Comparison of ENCODE assay signal across 1 cellular context in the genomic region with DNA sequence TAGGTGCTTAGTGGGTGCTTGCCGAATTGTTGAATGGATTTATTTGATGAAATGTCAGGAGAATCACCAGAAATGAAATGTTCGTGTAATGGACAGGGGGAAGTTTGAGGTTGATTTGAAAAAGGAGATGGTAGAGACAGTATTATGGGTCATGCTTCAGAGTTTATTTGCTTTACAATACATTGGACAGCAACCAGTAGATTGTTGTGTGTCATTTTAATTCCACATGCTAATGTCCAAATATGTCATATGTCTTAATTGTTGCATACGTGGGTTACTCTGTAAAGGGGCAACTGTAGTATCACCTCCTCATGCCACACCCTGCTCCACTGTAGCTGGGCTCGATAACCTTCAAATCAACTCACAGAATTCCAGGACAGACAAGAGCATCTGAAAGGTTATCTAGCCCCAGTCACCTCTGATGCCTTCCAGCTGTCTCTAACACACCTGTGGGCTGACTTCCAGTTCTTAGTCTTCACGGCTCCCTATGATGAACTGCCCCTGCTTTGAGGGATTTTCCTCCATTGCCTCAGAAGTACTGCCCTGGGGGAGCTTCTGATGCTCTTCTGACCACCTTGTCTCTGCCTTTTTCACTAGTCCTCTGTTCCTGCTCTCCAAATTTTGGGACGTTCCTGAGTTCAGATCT.
TF ChIP-seq lines count a peak whose summit lies in the region.

No MANE protein-coding gene starts in this region.

TF ChIP-seq in SK-N-SH treated with all-trans-retinoic acid at 6 μM for 48 hours, 23 proteins besides CTCF, POLR2A, EP300 and RAD21 (continued from another document):
- TF ChIP-seq, protein P1, sequence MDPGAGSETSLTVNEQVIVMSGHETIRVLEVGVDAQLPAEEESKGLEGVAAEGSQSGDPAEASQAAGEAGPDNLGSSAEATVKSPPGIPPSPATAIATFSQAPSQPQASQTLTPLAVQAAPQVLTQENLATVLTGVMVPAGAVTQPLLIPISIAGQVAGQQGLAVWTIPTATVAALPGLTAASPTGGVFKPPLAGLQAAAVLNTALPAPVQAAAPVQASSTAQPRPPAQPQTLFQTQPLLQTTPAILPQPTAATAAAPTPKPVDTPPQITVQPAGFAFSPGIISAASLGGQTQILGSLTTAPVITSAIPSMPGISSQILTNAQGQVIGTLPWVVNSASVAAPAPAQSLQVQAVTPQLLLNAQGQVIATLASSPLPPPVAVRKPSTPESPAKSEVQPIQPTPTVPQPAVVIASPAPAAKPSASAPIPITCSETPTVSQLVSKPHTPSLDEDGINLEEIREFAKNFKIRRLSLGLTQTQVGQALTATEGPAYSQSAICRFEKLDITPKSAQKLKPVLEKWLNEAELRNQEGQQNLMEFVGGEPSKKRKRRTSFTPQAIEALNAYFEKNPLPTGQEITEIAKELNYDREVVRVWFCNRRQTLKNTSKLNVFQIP (CRISPR knock-in tag; IDR thresholded peaks at IDR 0.05; ENCODE audit: borderline replicate concordance, low read depth): no peak
- TF ChIP-seq ZNF70 (CRISPR knock-in tag; IDR thresholded peaks at IDR 0.05) (no peak), ZNF565 (CRISPR knock-in tag; conservative IDR thresholded peaks at IDR 0.05; ENCODE audit: low read depth) (no peak)
TF ChIP-seq in SK-N-SH treated with all-trans-retinoic acid at 6 μM for 48 hours: peak in this region for 0.
